In the genomic region with DNA sequence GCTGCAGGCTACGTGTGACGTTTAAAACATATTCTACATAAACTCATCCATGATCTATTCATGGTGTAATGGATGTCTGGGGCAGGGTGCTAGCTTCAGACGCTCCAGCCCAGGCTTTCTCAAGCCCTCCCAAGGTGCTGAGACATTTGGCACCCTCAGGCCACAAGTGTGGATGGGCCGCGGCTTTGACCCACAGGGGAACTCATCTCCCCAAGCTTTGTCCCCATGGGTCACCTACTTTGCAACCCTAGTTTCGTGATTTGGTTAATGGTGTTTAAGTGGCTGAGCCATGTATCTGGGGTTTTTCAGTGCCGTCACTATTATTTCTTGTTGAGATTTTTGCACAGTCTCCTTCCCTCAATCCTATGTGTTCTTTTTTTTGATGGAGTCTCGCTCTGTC, we compare ENCODE assay signal across 13 cellular contexts.
"Had no signal": no experiment of that assay in that cellular context is flagged by ENCODE, and none has a peak within 500 bp of the region (broad histone marks: within the 10 kb centered on the region; RNA-seq: fewer than 3 reads in every experiment).

No MANE protein-coding gene starts in this region.

- H3K4me3 Mint-ChIP-seq: nephron progenitor cell had no signal

- H3K9me3 Mint-ChIP-seq: activated T-helper 2 cell treated with anti-CD3 and anti-CD28 coated beads, Interferon-gamma antibody, Interleukin-2, Interleukin-4, amounts not matched to agents 10 μg/mL and 5 μg/mL and 100 μg/mL, durations not matched to agents 14 hours and 24 hours and 36 hours had no signal

- H3K4me3 ChIP-seq: breast epithelium, dorsolateral prefrontal cortex, esophagus squamous epithelium, tibial nerve had no signal

- H3K36me3 ChIP-seq: breast epithelium, esophagus squamous epithelium, tibial nerve had no signal

- ATAC-seq: activated naive CD4-positive, alpha-beta T cell treated with anti-CD3 and anti-CD28 coated beads, Interleukin-2, amount 50 U/mL, for 72 hours; foreskin keratinocyte had no signal

- H3K27ac Mint-ChIP-seq: nephron progenitor cell had no signal

- H3K27ac ChIP-seq: dorsolateral prefrontal cortex, foreskin keratinocyte had no signal

- H3K27me3 ChIP-seq: breast epithelium, dorsolateral prefrontal cortex, esophagus squamous epithelium, foreskin keratinocyte, tibial nerve had no signal

- H3K9me3 ChIP-seq: breast epithelium, esophagus squamous epithelium, tibial nerve had no signal

- DNase-seq: activated CD4-positive, alpha-beta T cell treated with anti-CD3 and anti-CD28 coated beads, Interleukin-2, amount 50 U/mL, for 1 hour; dorsolateral prefrontal cortex; esophagus squamous epithelium; foreskin keratinocyte; head of caudate nucleus; kidney glomerular epithelial cell; nephron progenitor cell; SIG-M5; stimulated activated CD4-positive, alpha-beta T cell treated with anti-CD3 and anti-CD28 coated beads, Interleukin-2, amount 100 ng/mL, for 48 hours had no signal
